In the genomic region with DNA sequence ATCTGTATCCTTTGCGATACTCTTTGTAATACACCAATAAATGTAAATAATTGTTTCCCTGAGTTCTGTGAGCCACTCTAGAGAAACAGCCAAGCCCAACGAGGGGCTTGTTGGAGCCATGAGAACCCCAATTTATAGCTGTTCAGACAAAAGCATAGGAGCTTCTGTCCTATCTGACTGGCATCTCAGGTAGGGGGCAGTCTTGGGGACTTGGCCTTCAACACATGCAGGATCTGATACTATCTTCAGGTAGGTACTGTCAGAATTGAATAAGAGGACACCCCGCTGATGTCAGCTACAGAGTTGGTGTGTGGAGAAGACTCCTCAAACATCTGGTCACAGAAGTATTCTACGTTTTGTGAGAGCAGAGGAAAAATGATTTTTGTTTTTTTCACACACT, we compare ENCODE assay signal across 1 cellular context.
TF ChIP-seq lines count a peak whose summit lies in the region.

No MANE protein-coding gene starts in this region.

TF ChIP-seq in WTC11, 78 proteins besides CTCF, POLR2A, EP300 and RAD21 (continued from another document):
- TF ChIP-seq, protein P1, sequence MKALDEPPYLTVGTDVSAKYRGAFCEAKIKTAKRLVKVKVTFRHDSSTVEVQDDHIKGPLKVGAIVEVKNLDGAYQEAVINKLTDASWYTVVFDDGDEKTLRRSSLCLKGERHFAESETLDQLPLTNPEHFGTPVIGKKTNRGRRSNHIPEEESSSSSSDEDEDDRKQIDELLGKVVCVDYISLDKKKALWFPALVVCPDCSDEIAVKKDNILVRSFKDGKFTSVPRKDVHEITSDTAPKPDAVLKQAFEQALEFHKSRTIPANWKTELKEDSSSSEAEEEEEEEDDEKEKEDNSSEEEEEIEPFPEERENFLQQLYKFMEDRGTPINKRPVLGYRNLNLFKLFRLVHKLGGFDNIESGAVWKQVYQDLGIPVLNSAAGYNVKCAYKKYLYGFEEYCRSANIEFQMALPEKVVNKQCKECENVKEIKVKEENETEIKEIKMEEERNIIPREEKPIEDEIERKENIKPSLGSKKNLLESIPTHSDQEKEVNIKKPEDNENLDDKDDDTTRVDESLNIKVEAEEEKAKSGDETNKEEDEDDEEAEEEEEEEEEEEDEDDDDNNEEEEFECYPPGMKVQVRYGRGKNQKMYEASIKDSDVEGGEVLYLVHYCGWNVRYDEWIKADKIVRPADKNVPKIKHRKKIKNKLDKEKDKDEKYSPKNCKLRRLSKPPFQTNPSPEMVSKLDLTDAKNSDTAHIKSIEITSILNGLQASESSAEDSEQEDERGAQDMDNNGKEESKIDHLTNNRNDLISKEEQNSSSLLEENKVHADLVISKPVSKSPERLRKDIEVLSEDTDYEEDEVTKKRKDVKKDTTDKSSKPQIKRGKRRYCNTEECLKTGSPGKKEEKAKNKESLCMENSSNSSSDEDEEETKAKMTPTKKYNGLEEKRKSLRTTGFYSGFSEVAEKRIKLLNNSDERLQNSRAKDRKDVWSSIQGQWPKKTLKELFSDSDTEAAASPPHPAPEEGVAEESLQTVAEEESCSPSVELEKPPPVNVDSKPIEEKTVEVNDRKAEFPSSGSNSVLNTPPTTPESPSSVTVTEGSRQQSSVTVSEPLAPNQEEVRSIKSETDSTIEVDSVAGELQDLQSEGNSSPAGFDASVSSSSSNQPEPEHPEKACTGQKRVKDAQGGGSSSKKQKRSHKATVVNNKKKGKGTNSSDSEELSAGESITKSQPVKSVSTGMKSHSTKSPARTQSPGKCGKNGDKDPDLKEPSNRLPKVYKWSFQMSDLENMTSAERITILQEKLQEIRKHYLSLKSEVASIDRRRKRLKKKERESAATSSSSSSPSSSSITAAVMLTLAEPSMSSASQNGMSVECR (CRISPR knock-in tag; IDR thresholded peaks at IDR 0.05; ENCODE audit: borderline replicate concordance) = no peak
- TF ChIP-seq ZNF512 (CRISPR knock-in tag; IDR thresholded peaks at IDR 0.05; ENCODE audit: borderline replicate concordance) = no peak
- TF ChIP-seq E2F1 (CRISPR knock-in tag; IDR thresholded peaks at IDR 0.05) = no peak
- no peak for TF ChIP-seq ZBTB43 (CRISPR knock-in tag; IDR thresholded peaks at IDR 0.05)
- no peak for TF ChIP-seq NR3C1 (CRISPR knock-in tag; conservative IDR thresholded peaks at IDR 0.05; ENCODE audit: low read depth)
- TF ChIP-seq GTF2I (CRISPR knock-in tag; conservative IDR thresholded peaks at IDR 0.05) = no peak
- TF ChIP-seq, protein P2, sequence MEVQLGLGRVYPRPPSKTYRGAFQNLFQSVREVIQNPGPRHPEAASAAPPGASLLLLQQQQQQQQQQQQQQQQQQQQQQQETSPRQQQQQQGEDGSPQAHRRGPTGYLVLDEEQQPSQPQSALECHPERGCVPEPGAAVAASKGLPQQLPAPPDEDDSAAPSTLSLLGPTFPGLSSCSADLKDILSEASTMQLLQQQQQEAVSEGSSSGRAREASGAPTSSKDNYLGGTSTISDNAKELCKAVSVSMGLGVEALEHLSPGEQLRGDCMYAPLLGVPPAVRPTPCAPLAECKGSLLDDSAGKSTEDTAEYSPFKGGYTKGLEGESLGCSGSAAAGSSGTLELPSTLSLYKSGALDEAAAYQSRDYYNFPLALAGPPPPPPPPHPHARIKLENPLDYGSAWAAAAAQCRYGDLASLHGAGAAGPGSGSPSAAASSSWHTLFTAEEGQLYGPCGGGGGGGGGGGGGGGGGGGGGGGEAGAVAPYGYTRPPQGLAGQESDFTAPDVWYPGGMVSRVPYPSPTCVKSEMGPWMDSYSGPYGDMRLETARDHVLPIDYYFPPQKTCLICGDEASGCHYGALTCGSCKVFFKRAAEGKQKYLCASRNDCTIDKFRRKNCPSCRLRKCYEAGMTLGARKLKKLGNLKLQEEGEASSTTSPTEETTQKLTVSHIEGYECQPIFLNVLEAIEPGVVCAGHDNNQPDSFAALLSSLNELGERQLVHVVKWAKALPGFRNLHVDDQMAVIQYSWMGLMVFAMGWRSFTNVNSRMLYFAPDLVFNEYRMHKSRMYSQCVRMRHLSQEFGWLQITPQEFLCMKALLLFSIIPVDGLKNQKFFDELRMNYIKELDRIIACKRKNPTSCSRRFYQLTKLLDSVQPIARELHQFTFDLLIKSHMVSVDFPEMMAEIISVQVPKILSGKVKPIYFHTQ (CRISPR knock-in tag; IDR thresholded peaks at IDR 0.05) = no peak
- TF ChIP-seq NFYB (CRISPR knock-in tag; conservative IDR thresholded peaks at IDR 0.05; ENCODE audit: low read depth) = no peak
- TF ChIP-seq, protein P3, sequence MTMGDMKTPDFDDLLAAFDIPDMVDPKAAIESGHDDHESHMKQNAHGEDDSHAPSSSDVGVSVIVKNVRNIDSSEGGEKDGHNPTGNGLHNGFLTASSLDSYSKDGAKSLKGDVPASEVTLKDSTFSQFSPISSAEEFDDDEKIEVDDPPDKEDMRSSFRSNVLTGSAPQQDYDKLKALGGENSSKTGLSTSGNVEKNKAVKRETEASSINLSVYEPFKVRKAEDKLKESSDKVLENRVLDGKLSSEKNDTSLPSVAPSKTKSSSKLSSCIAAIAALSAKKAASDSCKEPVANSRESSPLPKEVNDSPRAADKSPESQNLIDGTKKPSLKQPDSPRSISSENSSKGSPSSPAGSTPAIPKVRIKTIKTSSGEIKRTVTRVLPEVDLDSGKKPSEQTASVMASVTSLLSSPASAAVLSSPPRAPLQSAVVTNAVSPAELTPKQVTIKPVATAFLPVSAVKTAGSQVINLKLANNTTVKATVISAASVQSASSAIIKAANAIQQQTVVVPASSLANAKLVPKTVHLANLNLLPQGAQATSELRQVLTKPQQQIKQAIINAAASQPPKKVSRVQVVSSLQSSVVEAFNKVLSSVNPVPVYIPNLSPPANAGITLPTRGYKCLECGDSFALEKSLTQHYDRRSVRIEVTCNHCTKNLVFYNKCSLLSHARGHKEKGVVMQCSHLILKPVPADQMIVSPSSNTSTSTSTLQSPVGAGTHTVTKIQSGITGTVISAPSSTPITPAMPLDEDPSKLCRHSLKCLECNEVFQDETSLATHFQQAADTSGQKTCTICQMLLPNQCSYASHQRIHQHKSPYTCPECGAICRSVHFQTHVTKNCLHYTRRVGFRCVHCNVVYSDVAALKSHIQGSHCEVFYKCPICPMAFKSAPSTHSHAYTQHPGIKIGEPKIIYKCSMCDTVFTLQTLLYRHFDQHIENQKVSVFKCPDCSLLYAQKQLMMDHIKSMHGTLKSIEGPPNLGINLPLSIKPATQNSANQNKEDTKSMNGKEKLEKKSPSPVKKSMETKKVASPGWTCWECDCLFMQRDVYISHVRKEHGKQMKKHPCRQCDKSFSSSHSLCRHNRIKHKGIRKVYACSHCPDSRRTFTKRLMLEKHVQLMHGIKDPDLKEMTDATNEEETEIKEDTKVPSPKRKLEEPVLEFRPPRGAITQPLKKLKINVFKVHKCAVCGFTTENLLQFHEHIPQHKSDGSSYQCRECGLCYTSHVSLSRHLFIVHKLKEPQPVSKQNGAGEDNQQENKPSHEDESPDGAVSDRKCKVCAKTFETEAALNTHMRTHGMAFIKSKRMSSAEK (CRISPR knock-in tag; IDR thresholded peaks at IDR 0.05; ENCODE audit: borderline replicate concordance) = no peak
- TF ChIP-seq ZNF263 (CRISPR knock-in tag; IDR thresholded peaks at IDR 0.05; ENCODE audit: low read depth) = no peak
